Comparison of ENCODE assay signal across 8 cellular contexts in genomic region chr12:89525824-89526770, GRCh38. TPM values are rescaled to one million over a fixed set of nuclear protein-coding genes. Genes with fewer than 3 reads are reported as not detected.
DNase-seq lines count a peak whose midpoint lies in the region; ATAC-seq, FAIRE-seq and TF ChIP-seq lines count a peak whose summit lies in the region.

TSS of gene POC1B (minus strand) at chr12:89526047. CDS start at chr12:89525895, 152 bp downstream.

- no peaks in the 10 kb centered on the region for H4K20me1 ChIP-seq in HepG2 (ENCODE audit: insufficient read depth, low read length)

- H3K36me3 Mint-ChIP-seq in CD4-positive, CD25-positive, alpha-beta regulatory T cell, result peaks cover 19% of the 10 kb centered on the region

- TF ChIP-seq CTCF in dorsolateral prefrontal cortex (IDR thresholded peaks at IDR 0.05 in 54 of 56, conservative IDR thresholded peaks at IDR 0.05 in 2 of 56; ENCODE audit: low read depth in 1 of 56, partially characterized antibody in 56 of 56), result peak in 35 of 56 donors; percentile 7 to 55 (median 24)
- peak; percentile 41 for TF ChIP-seq CTCF in HepG2 (CRISPR knock-in tag; IDR thresholded peaks at IDR 0.05)

- peak within 1 kb of the TSS; percentile 93 for H2AFZ ChIP-seq in HepG2 (ENCODE audit: low read length)

- peaks cover 25 to 63% (median 44%) of the 10 kb centered on the region in 4 donors for H3K4me1 Mint-ChIP-seq in CD4-positive, CD25-positive, alpha-beta regulatory T cell

- peak; percentile 44 to 83 (median 75) for DNase-seq in CD4-positive, CD25-positive, alpha-beta regulatory T cell
- DNase-seq in NCI-H774 (lab: John Stamatoyannopoulos, UW), result peak; percentile 82
- peak; percentile 79 to 85 for DNase-seq in activated CD4-positive, alpha-beta T cell treated with anti-CD3 and anti-CD28 coated beads, Interleukin-2, amount 50 U/mL, for 48 hours
- DNase-seq in dorsolateral prefrontal cortex, result peak; percentile 73 to 89 (median 84)
- peak; percentile 82 for DNase-seq in HepG2 (ENCODE audit: low spot score)
- DNase-seq in stimulated activated CD4-positive, alpha-beta T cell treated with anti-CD3 and anti-CD28 coated beads, Interleukin-4, amount 100 ng/mL, for 1 hour, result peak; percentile 74

- CTCF ChIA-PET in HepG2 (lab: Yijun Ruan, JAX; ENCODE audit: low intra/inter-chr PET ratio, low total read pairs), result interaction anchor here (1.6 to 3.0 kb wide), 2 partner anchors 55 to 507 kb away, joined by 5 to 29 read pairs; no protein-coding TSS in a partner anchor

- BruUV-seq in HepG2 (replicated peaks; lab: Mats Ljungman, UMichigan), result TSS peak; percentile 47

- peak within 1 kb of the TSS; percentile 87 for H3K4me2 ChIP-seq in HepG2 (ENCODE audit: low read depth, low read length)

- peak in 1 of 2 experiments; percentile 47; a peak in 1 of 4 replicates for TF ChIP-seq EP300 in HepG2 (IDR thresholded peaks at IDR 0.05; ENCODE audit: low read depth in 2 of 2, low read length in 2 of 2)
- no peak; the same call in 1 of the 2 replicates for TF ChIP-seq EP300 in HepG2 (CRISPR knock-in tag; IDR thresholded peaks at IDR 0.05; ENCODE audit: borderline replicate concordance)

- H3K27me3 ChIP-seq in CD4-positive, CD25-positive, alpha-beta regulatory T cell (ENCODE audit: control insufficient read depth, insufficient read depth, low read length), result no peaks in the 10 kb centered on the region
- H3K27me3 ChIP-seq in dorsolateral prefrontal cortex (no peaks in the 10 kb centered on the region), HepG2 (ENCODE audit: control insufficient read depth in 1 of 2, insufficient read depth in 2 of 2, low read length in 2 of 2) (no peaks in the 10 kb centered on the region)

- H3K4me3 ChIP-seq in CD4-positive, CD25-positive, alpha-beta regulatory T cell (ENCODE audit: low read depth, low read length), result peak within 1 kb of the TSS; percentile 95
- H3K4me3 ChIP-seq in dorsolateral prefrontal cortex (peak within 1 kb of the TSS; percentile 67 to 99 (median 92)), HepG2 (replicated peaks in 1 of 3; ENCODE audit: insufficient read depth in 1 of 3, low read depth in 2 of 3, low read length in 3 of 3) (peak within 1 kb of the TSS; percentile 86 to 96 (median 95))

- FAIRE-seq in HepG2 (lab: Jason Lieb, UNC), result no peak

- peak within 1 kb of the TSS; percentile 89 to 97 (median 96) for H3K4me3 Mint-ChIP-seq in CD4-positive, CD25-positive, alpha-beta regulatory T cell

- H3K27me3 Mint-ChIP-seq in CD4-positive, CD25-positive, alpha-beta regulatory T cell, result no peaks in the 10 kb centered on the region

- H3K27ac ChIP-seq in CD4-positive, CD25-positive, alpha-beta regulatory T cell (ENCODE audit: insufficient read depth, low read length, poor library complexity, severe bottlenecking), result peak within 1 kb of the TSS; percentile 78
- H3K27ac ChIP-seq in dorsolateral prefrontal cortex (peak within 1 kb of the TSS; percentile 86 to 99 (median 94)), HepG2 (ENCODE audit: extremely low read length, insufficient read depth, low read length) (peak within 1 kb of the TSS; percentile 81)

- H3K79me2 ChIP-seq in HepG2 (ENCODE audit: insufficient read depth, low read length), result peaks cover 39% of the 10 kb centered on the region

- in situ Hi-C loops in HepG2 (cut with HindIII; ENCODE audit: extremely low pct_ligation_motif_present, low pct_unique_long_range_greater_than_20kb), result loop anchor here (5.0 to 25.0 kb wide), 5 partner anchors 54 to 509 kb away; partner anchors contain the start of gene DUSP6

- no peaks in the 10 kb centered on the region for H3K9me3 ChIP-seq in CD4-positive, CD25-positive, alpha-beta regulatory T cell (ENCODE audit: control insufficient read depth in 2 of 2, low read length in 2 of 2)
- no peaks in the 10 kb centered on the region for H3K9me3 ChIP-seq in HepG2 (ENCODE audit: low read length)

- peak; percentile 43 to 57 for ATAC-seq in CD4-positive, CD25-positive, alpha-beta regulatory T cell (ENCODE audit: low read depth in 2 of 2)
- ATAC-seq in GM19455 (IDR thresholded peaks at IDR 0.05; ENCODE audit: unreplicated experiment), result peak; percentile 69
- peak; percentile 36 for ATAC-seq in HG03575 (IDR thresholded peaks at IDR 0.05; ENCODE audit: extremely low read depth, insufficient number of reproducible peaks, low FRiP score, unreplicated experiment)
- ATAC-seq in HepG2, result peak; percentile 83

- H3K4me1 ChIP-seq in CD4-positive, CD25-positive, alpha-beta regulatory T cell (ENCODE audit: control insufficient read depth, insufficient read depth, low read length, poor library complexity, severe bottlenecking), result peaks cover 30% of the 10 kb centered on the region
- peaks cover 45% of the 10 kb centered on the region for H3K4me1 ChIP-seq in HepG2 (ENCODE audit: insufficient read depth, low read length)

- 2% methylated on average over 20 of the region's 39 CpGs for WGBS in HepG2 (ENCODE audit: low lambda C conversion rate)

- no peaks in the 10 kb centered on the region for H3K9me3 Mint-ChIP-seq in CD4-positive, CD25-positive, alpha-beta regulatory T cell

- peak; percentile 14 to 33; a peak in 1 of 4 replicates for TF ChIP-seq POLR2A in HepG2 (IDR thresholded peaks at IDR 0.05; ENCODE audit: insufficient read depth in 1 of 2, low read depth in 2 of 2, low read length in 2 of 2)

- H3K9ac ChIP-seq in HepG2 (ENCODE audit: insufficient read depth, low read depth, low read length), result peak within 1 kb of the TSS; percentile 91

- intact Hi-C loops in dorsolateral prefrontal cortex (cut with DNase I), result loop anchor here (1.0 to 10.0 kb wide), 8 partner anchors 55 to 1381 kb away; partner anchors contain the start of genes DUSP6 (in 2 of the 2), ATP2B1 (in 1 of the 2), CEP290 (in 1 of the 2) and TMTC3 (in 1 of the 2)
- intact Hi-C loops in HepG2 (cut with micrococcal nuclease; ENCODE audit: unreplicated experiment), result loop anchor here (5.0 kb wide), 1 partner anchor 149 kb away; no protein-coding TSS in a partner anchor

- peak within 1 kb of the TSS; percentile 73 to 90 (median 89) for H3K27ac Mint-ChIP-seq in CD4-positive, CD25-positive, alpha-beta regulatory T cell

- peaks cover 9% of the 10 kb centered on the region for H3K36me3 ChIP-seq in CD4-positive, CD25-positive, alpha-beta regulatory T cell (ENCODE audit: control insufficient read depth, insufficient read depth, low read length)
- no peaks in the 10 kb centered on the region for H3K36me3 ChIP-seq in HepG2 (replicated peaks in 1 of 2; ENCODE audit: control insufficient read depth in 1 of 2, insufficient read depth in 2 of 2, low read length in 2 of 2)

- TF ChIP-seq RAD21 in HepG2 (CRISPR knock-in tag; IDR thresholded peaks at IDR 0.05), result no peak; the same call in 1 of the 2 replicates

- POLR2A ChIA-PET in HepG2 (lab: Yijun Ruan, JAX), result interaction anchor here (3.6 kb wide), 1 partner anchor 173 kb away, joined by 27 read pairs; the partner anchor contains the start of gene DUSP6

TF ChIP-seq in HepG2, 621 proteins besides CTCF, POLR2A, EP300 and RAD21 (continues in another document):
- no peak for TF ChIP-seq ZNF678 (CRISPR knock-in tag; IDR thresholded peaks at IDR 0.05)
- TF ChIP-seq, protein P1, sequence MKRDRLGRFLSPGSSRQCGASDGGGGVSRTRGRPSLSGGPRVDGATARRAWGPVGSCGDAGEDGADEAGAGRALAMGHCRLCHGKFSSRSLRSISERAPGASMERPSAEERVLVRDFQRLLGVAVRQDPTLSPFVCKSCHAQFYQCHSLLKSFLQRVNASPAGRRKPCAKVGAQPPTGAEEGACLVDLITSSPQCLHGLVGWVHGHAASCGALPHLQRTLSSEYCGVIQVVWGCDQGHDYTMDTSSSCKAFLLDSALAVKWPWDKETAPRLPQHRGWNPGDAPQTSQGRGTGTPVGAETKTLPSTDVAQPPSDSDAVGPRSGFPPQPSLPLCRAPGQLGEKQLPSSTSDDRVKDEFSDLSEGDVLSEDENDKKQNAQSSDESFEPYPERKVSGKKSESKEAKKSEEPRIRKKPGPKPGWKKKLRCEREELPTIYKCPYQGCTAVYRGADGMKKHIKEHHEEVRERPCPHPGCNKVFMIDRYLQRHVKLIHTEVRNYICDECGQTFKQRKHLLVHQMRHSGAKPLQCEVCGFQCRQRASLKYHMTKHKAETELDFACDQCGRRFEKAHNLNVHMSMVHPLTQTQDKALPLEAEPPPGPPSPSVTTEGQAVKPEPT (CRISPR knock-in tag; IDR thresholded peaks at IDR 0.05; ENCODE audit: low read depth), result no peak
- TF ChIP-seq ZSCAN21 (CRISPR knock-in tag; IDR thresholded peaks at IDR 0.05; ENCODE audit: borderline replicate concordance), result no peak; the same call in 1 of the 2 replicates
- no peak for TF ChIP-seq ZNF446 (CRISPR knock-in tag; IDR thresholded peaks at IDR 0.05)
- no peak for TF ChIP-seq ZNF263 (CRISPR knock-in tag; IDR thresholded peaks at IDR 0.05)

RNA-seq across cellular contexts. Expression of gene POC1B, which starts in this region (rescaled TPM):
- total RNA-seq in CD4-positive, CD25-positive, alpha-beta regulatory T cell, result 22.1 TPM
- 10 to 100 TPM; 28.2 to 38.0 (median 33.3) TPM for polyA plus RNA-seq in CD4-positive, CD25-positive, alpha-beta regulatory T cell
- total RNA-seq in dorsolateral prefrontal cortex (10 to 100 TPM; 16.8 to 60.1 (median 33.0) TPM), HepG2 (2016; rRNA removed; fragmentation: Illumina TruSeq; extraction: Trizol) (11.0 and 15.1 TPM in 2 replicates)
- total RNA-seq in HepG2 (2016; cell fraction: cytosol; rRNA removed; fragmentation: Illumina TruSeq; extraction: Trizol; ENCODE audit: low read depth), result 15.0 and 17.8 TPM in 2 replicates
- total RNA-seq in HepG2 (2016; cell fraction: insoluble cytoplasmic fraction; rRNA removed; fragmentation: Illumina TruSeq; extraction: Trizol), result 12.2 and 14.9 TPM in 2 replicates
- 10.9 and 13.1 TPM in 2 replicates for total RNA-seq in HepG2 (2016; cell fraction: membrane; rRNA removed; fragmentation: Illumina TruSeq; extraction: Trizol)
- total RNA-seq in HepG2 (2016; cell fraction: nucleus; rRNA removed; fragmentation: Illumina TruSeq; extraction: Trizol), result 13.4 and 14.0 TPM in 2 replicates
- 6.7 and 9.3 TPM in 2 replicates for polyA plus RNA-seq in HepG2 (2011; rRNA removed)
- polyA plus RNA-seq in HepG2 (2011; cell fraction: cytosol; rRNA removed), result 5.0 and 6.4 TPM in 2 replicates
- polyA plus RNA-seq in HepG2 (2011; cell fraction: nucleus; rRNA removed), result 4.1 and 5.2 TPM in 2 replicates
- polyA plus RNA-seq in HepG2 (2012), result 8.6 and 8.9 TPM in 2 replicates
- 3.2 TPM in 2 replicates for polyA plus RNA-seq in HepG2 (2016; cell fraction: cytosol; fragmentation: Illumina TruSeq; extraction: Trizol; ENCODE audit: low read depth)
- 16.2 and 19.6 TPM in 2 replicates for polyA plus RNA-seq in HepG2 (2016; cell fraction: insoluble cytoplasmic fraction; fragmentation: Illumina TruSeq; extraction: Trizol; ENCODE audit: low read depth)
- polyA plus RNA-seq in HepG2 (2016; cell fraction: membrane; fragmentation: Illumina TruSeq; extraction: Trizol; ENCODE audit: low read depth), result 8.7 and 9.2 TPM in 2 replicates
- polyA plus RNA-seq in HepG2 (2016; cell fraction: nucleus; fragmentation: Illumina TruSeq; extraction: Trizol; ENCODE audit: insufficient read depth, low read depth), result 10.3 and 10.9 TPM in 2 replicates
- 11.2 and 11.6 TPM in 2 replicates for polyA minus RNA-seq in HepG2 (2011; rRNA and poly(A)+ RNA removed; ENCODE audit: low replicate concordance)
- 9.3 and 11.3 TPM in 2 replicates for polyA minus RNA-seq in HepG2 (2011; cell fraction: cytosol; rRNA and poly(A)+ RNA removed)
- 37.2 and 39.2 TPM in 2 replicates for polyA minus RNA-seq in HepG2 (2011; cell fraction: nucleus; rRNA and poly(A)+ RNA removed)

Comparison
In these comparisons a context has a peak if more than half of its experiments do, and no peak if none do; other contexts are left out.
1. Peak in every context shown above with its lines: DNase-seq, ATAC-seq, H3K4me3 ChIP-seq and H3K27ac ChIP-seq.